ENCODE assay signal across 13 cellular contexts in genomic region chr4:32560306-32560705, GRCh38.
A peak's percentile ranks its signal among the peaks of the same experiment; 100 is the strongest.
DNase-seq lines count a peak whose midpoint lies in the region; ATAC-seq and TF ChIP-seq lines count a peak whose summit lies in the region.
"Had no signal": no experiment of that assay in that cellular context is flagged by ENCODE, and none has a peak within 500 bp of the region (broad histone marks: within the 10 kb centered on the region; RNA-seq: fewer than 3 reads in every experiment).

No MANE protein-coding gene starts in this region.

- peak overlapping the region; percentile 79 for H2AFZ ChIP-seq in PC-3 (ENCODE audit: low read length)
- no peak overlapping the region for H2AFZ ChIP-seq in Karpas-422 (ENCODE audit: low read length)

- no peak overlapping the region for H3K27ac Mint-ChIP-seq in T-cell
- H3K27ac Mint-ChIP-seq: CD4-positive, alpha-beta memory T cell had no signal

- no peaks in the 10 kb centered on the region for H3K9me2 ChIP-seq in PC-3 (replicated peaks; ENCODE audit: low read length)
- no peaks in the 10 kb centered on the region for H3K9me2 ChIP-seq in Karpas-422 (replicated peaks; ENCODE audit: insufficient read depth, low read length)

- H3K27me3 Mint-ChIP-seq in T-cell, result no peaks in the 10 kb centered on the region
- H3K27me3 Mint-ChIP-seq: CD4-positive, alpha-beta memory T cell had no signal

- H3K4me3 ChIP-seq in PC-3 (ENCODE audit: low read length), result peak overlapping the region; percentile 64
- no peak overlapping the region for H3K4me3 ChIP-seq in Karpas-422 (ENCODE audit: low read length)
- H3K4me3 ChIP-seq: psoas muscle had no signal

- CTCF ChIA-PET in PC-3 (lab: Charles Lee), result no interaction called here
- CTCF ChIA-PET in T-cell (lab: Charles Lee), result no interaction called here

- H3K27me3 ChIP-seq in PC-3 (ENCODE audit: low read length) (no peaks in the 10 kb centered on the region), Karpas-422 (ENCODE audit: low read length) (no peaks in the 10 kb centered on the region)
- H3K27me3 ChIP-seq: tibial nerve had no signal

- no peaks in the 10 kb centered on the region for H3K4me1 Mint-ChIP-seq in T-cell
- H3K4me1 Mint-ChIP-seq: CD4-positive, alpha-beta memory T cell had no signal

- H3K79me2 ChIP-seq in PC-3 (ENCODE audit: low read length), result no peaks in the 10 kb centered on the region
- no peaks in the 10 kb centered on the region for H3K79me2 ChIP-seq in Karpas-422 (ENCODE audit: low read length)

- no peaks in the 10 kb centered on the region for H3F3A ChIP-seq in PC-3 (ENCODE audit: low read length, unreplicated experiment)

- TF ChIP-seq CTCF in PC-3 (conservative IDR thresholded peaks at IDR 0.05; ENCODE audit: low read depth, low read length), result no peak

- H3K4me3 Mint-ChIP-seq in T-cell, result no peak overlapping the region
- H3K4me3 Mint-ChIP-seq: CD4-positive, alpha-beta memory T cell had no signal

- BruUV-seq in PC-3 (replicated peaks; lab: Mats Ljungman, UMichigan), result no TSS peak

- ATAC-seq in PC-3 (peak; percentile 72), T-cell (replicated peaks in 1 of 4) (no peak)
- ATAC-seq: left cardiac atrium, psoas muscle had no signal

- no peaks in the 10 kb centered on the region for H3K36me3 ChIP-seq in PC-3 (ENCODE audit: low read depth, low read length)
- no peaks in the 10 kb centered on the region for H3K36me3 ChIP-seq in Karpas-422 (ENCODE audit: insufficient read depth, low read length)
- H3K36me3 ChIP-seq: tibial nerve had no signal

- H3K9me3 ChIP-seq in PC-3 (ENCODE audit: low read length) (no peaks in the 10 kb centered on the region), Karpas-422 (ENCODE audit: low read length) (peaks cover 35% of the 10 kb centered on the region)
- H3K9me3 ChIP-seq: psoas muscle, tibial nerve had no signal

- no peaks in the 10 kb centered on the region for H3K36me3 Mint-ChIP-seq in T-cell
- H3K36me3 Mint-ChIP-seq: CD4-positive, alpha-beta memory T cell had no signal

- H3K27ac ChIP-seq in PC-3 (ENCODE audit: low read length), result no peak overlapping the region
- no peak overlapping the region for H3K27ac ChIP-seq in Karpas-422 (ENCODE audit: low read length)
- H3K27ac ChIP-seq: psoas muscle, tibial nerve had no signal

- H3K4me2 ChIP-seq in PC-3 (ENCODE audit: low read length) (peak overlapping the region; percentile 85), Karpas-422 (ENCODE audit: low read depth, low read length, poor library complexity, severe bottlenecking) (no peak overlapping the region)

- DNase-seq in HT1080 (ENCODE audit: low read depth) (peak; percentile 24), PC-3 (peak; percentile 62), fibroblast of the conjunctiva (ENCODE audit: low read depth) (peak; percentile 83), renal cortical epithelial cell (ENCODE audit: low read depth) (peak; percentile 56), T-cell (no peak), Karpas-422 (no peak), NCI-H82 (lab: John Stamatoyannopoulos, UW) (no peak)
- DNase-seq in activated CD4-positive, CD25-positive, alpha-beta regulatory T cell treated with anti-CD3 and anti-CD28 coated beads, Interleukin-2, amount 50 U/mL, for 72 hours, result no peak
- DNase-seq: CD4-positive, alpha-beta memory T cell; left cardiac atrium; psoas muscle; T-helper 2 cell had no signal

- intact Hi-C loops in PC-3 (cut with micrococcal nuclease), result no loop called here

- H3K9me3 Mint-ChIP-seq in T-cell, result peaks cover 9 to 14% (median 12%) of the 10 kb centered on the region in 3 donors

- H3K9ac ChIP-seq in PC-3 (ENCODE audit: low read length) (no peak overlapping the region), Karpas-422 (ENCODE audit: low read length) (no peak overlapping the region)

- H3K4me1 ChIP-seq in PC-3 (ENCODE audit: insufficient read depth, low read length) (peaks cover 9% of the 10 kb centered on the region), Karpas-422 (ENCODE audit: low read length) (no peaks in the 10 kb centered on the region)
- H3K4me1 ChIP-seq: psoas muscle, tibial nerve had no signal

- no peaks in the 10 kb centered on the region for H4K20me1 ChIP-seq in PC-3 (ENCODE audit: low read length)
- no peaks in the 10 kb centered on the region for H4K20me1 ChIP-seq in Karpas-422 (ENCODE audit: insufficient read depth, low read depth, low read length)

- POLR2A ChIA-PET in PC-3 (lab: Charles Lee; ENCODE audit: unreplicated experiment) (no interaction called here), T-cell (lab: Charles Lee) (no interaction called here)

Comparison
In these comparisons a context has a peak if more than half of its experiments do, and no peak if none do; other contexts are left out.
1. DNase-seq: peak in HT1080 (single experiment), PC-3 (single experiment), fibroblast of the conjunctiva (single experiment) and renal cortical epithelial cell (single experiment); none in T-cell (0 of 34), Karpas-422 (single experiment), NCI-H82 (single experiment) and activated CD4-positive, CD25-positive, alpha-beta regulatory T cell treated with anti-CD3 and anti-CD28 coated beads, Interleukin-2, amount 50 U/mL, for 72 hours (single experiment).